In the genomic region with DNA sequence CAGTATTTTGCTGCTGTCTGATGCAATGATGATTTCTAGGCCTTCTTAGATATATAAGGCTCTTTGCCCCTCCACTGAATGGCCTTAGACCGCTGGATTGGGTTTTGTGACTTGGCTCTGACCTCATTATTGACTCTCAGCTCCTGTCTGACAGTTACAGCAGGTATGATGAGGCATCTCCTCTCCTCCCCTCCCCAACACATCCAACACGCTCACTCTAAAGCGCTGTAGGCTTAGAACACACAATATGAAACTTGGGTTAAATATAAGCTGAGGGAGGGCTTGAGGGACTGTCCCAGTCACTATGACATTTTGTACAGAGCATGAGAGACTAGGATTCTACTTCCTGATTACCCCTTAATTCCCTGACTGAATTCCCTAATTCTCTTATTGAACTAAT, we compare ENCODE assay signal across 16 cellular contexts. TPM values are rescaled to one million over a fixed set of nuclear protein-coding genes. Genes with fewer than 3 reads are reported as not detected.
DNase-seq lines count a peak whose midpoint lies in the region; ATAC-seq, FAIRE-seq and TF ChIP-seq lines count a peak whose summit lies in the region.
"Had no signal": no experiment of that assay in that cellular context is flagged by ENCODE, and none has a peak within 500 bp of the region (broad histone marks: within the 10 kb centered on the region; RNA-seq: fewer than 3 reads in every experiment).

No MANE protein-coding gene starts in this region.

- intact Hi-C loops in GM12878 (cut with micrococcal nuclease; ENCODE audit: unreplicated experiment) = no loop called here
- intact Hi-C loops in left ventricle myocardium inferior (cut with micrococcal nuclease) = no loop called here

- in situ Hi-C loops in GM12878 (cut with MboI) = no loop called here

- no peak overlapping the region for H3K9ac ChIP-seq in GM12878 (ENCODE audit: control insufficient read depth, insufficient read depth, low read length)
- H3K9ac ChIP-seq: BLaER1 treated with 17β-estradiol and CSF1 and Interleukin-3, amounts not matched to agents 10 nM and 100 nM had no signal

- peak; percentile 99 for ATAC-seq in GM19043 (IDR thresholded peaks at IDR 0.05; ENCODE audit: low read depth, unreplicated experiment)
- ATAC-seq in GM21619 (IDR thresholded peaks at IDR 0.05; ENCODE audit: unreplicated experiment) = peak; percentile 98
- ATAC-seq in HG03039 (IDR thresholded peaks at IDR 0.05; ENCODE audit: unreplicated experiment) = peak; percentile 92
- peak; percentile 48 for ATAC-seq in GM12878
- ATAC-seq: activated CD8-positive, alpha-beta memory T cell treated with anti-CD3 and anti-CD28 coated beads, Interleukin-2, amount 10 ng/mL, durations not matched to agents 7 days and 5 days; foreskin keratinocyte had no signal

- no peaks in the 10 kb centered on the region for H3K4me1 ChIP-seq in GM12878 (ENCODE audit: control insufficient read depth, insufficient read depth, low read length)
- no peaks in the 10 kb centered on the region for H3K4me1 ChIP-seq in left ventricle myocardium inferior
- H3K4me1 ChIP-seq: BLaER1 treated with 17β-estradiol and CSF1 and Interleukin-3, amounts not matched to agents 10 nM and 100 nM; foreskin keratinocyte had no signal

- RAD21 ChIA-PET in GM12878 (lab: Charles Lee; ENCODE audit: unreplicated experiment) = no interaction called here

- no peak for FAIRE-seq in GM12878 (lab: Jason Lieb, UNC)

- SMC1A ChIA-PET in GM12878 (lab: Charles Lee; ENCODE audit: uncharacterized antibody, unreplicated experiment) = interaction anchor here (0.7 to 1.0 kb wide), 3 partner anchors 19 to 156 kb away, joined by 3 to 4 read pairs (median 3); no protein-coding TSS in a partner anchor

- H3K27me3 ChIP-seq in GM12878 (replicated peaks in 1 of 2; ENCODE audit: control insufficient read depth in 2 of 2, insufficient read depth in 2 of 2, low read length in 1 of 2) (no peaks in the 10 kb centered on the region), left ventricle myocardium inferior (ENCODE audit: low read depth) (no peaks in the 10 kb centered on the region)
- H3K27me3 ChIP-seq: BLaER1 treated with 17β-estradiol and CSF1 and Interleukin-3, amounts not matched to agents 10 nM and 100 nM; foreskin keratinocyte had no signal

- H2AFZ ChIP-seq in GM12878 (ENCODE audit: control insufficient read depth, low read depth, low read length) = no peak overlapping the region

- TF ChIP-seq CTCF in GM12878 (IDR thresholded peaks at IDR 0.05 in 2 of 3, conservative IDR thresholded peaks at IDR 0.05 in 1 of 3; ENCODE audit: control insufficient read depth in 2 of 3, extremely low read depth in 1 of 3, insufficient read depth in 1 of 3, low read depth in 3 of 3, low read length in 3 of 3) (no peak), left ventricle myocardium inferior (IDR thresholded peaks at IDR 0.05; ENCODE audit: borderline replicate concordance) (no peak)

- H3K36me3 ChIP-seq in GM12878 (ENCODE audit: control insufficient read depth in 2 of 2, insufficient read depth in 2 of 2, low read length in 1 of 2) (no peaks in the 10 kb centered on the region), left ventricle myocardium inferior (no peaks in the 10 kb centered on the region)
- H3K36me3 ChIP-seq: BLaER1 treated with 17β-estradiol and CSF1 and Interleukin-3, amounts not matched to agents 10 nM and 100 nM had no signal

- WGBS in GM12878 (ENCODE audit: insufficient coverage, insufficient replicate concordance, low lambda C conversion rate, missing lambda C conversion rate) = 25% methylated on average over 3 of the region's 3 CpGs

- no peak for TF ChIP-seq RAD21 in GM12878 (IDR thresholded peaks at IDR 0.05; ENCODE audit: insufficient read depth, low read depth, low read length)

- no peak overlapping the region for H3K4me3 ChIP-seq in GM12878
- H3K4me3 ChIP-seq in left ventricle myocardium inferior = no peak overlapping the region
- H3K4me3 ChIP-seq: BLaER1 treated with 17β-estradiol and CSF1 and Interleukin-3, amounts not matched to agents 10 nM and 100 nM had no signal

- TF ChIP-seq EP300 in GM12878 (IDR thresholded peaks at IDR 0.05; ENCODE audit: borderline replicate concordance in 1 of 2, control insufficient read depth in 1 of 2, low read depth in 2 of 2, low read length in 2 of 2) = no peak

- no peak for TF ChIP-seq POLR2A in GM12878 (IDR thresholded peaks at IDR 0.05; ENCODE audit: low read depth, low read length)

- H3K4me2 ChIP-seq in GM12878 (ENCODE audit: control insufficient read depth, insufficient read depth) = no peak overlapping the region
- H3K4me2 ChIP-seq: BLaER1 treated with 17β-estradiol and CSF1 and Interleukin-3, amounts not matched to agents 10 nM and 100 nM had no signal

- no peaks in the 10 kb centered on the region for H4K20me1 ChIP-seq in GM12878 (ENCODE audit: control insufficient read depth, insufficient read depth)
- H4K20me1 ChIP-seq: BLaER1 treated with 17β-estradiol and CSF1 and Interleukin-3, amounts not matched to agents 10 nM and 100 nM had no signal

- H3K79me2 ChIP-seq in GM12878 (ENCODE audit: control insufficient read depth, insufficient read depth, low read length) = no peaks in the 10 kb centered on the region

- BruUV-seq in GM12878 (replicated peaks; lab: Mats Ljungman, UMichigan) = no TSS peak

- CTCF ChIA-PET in GM12878 (lab: Yijun Ruan, JAX) = interaction anchor here (0.9 kb wide), 1 partner anchor 54 kb away, joined by 3 read pairs; no protein-coding TSS in a partner anchor

- POLR2A ChIA-PET in GM12878 (lab: Charles Lee) = no interaction called here

- DNase-seq in GM12878 (ENCODE audit: low read depth, low spot score) (no peak), activated gamma-delta T cell treated with Interleukin-2 at 50 U/mL for 16 hours (no peak), left ventricle myocardium inferior (no peak), C1 segment of cervical spinal cord (lab: John Stamatoyannopoulos, UW) (no peak)
- DNase-seq: activated CD8-positive, alpha-beta memory T cell treated with anti-CD3 and anti-CD28 coated beads, Interleukin-2, amount 10 ng/mL, durations not matched to agents 7 days and 5 days; DND-41; foreskin keratinocyte; KBM-7; NCI-H1417; NCI-H226 had no signal

- H3K9me3 ChIP-seq in GM12878 (replicated peaks; ENCODE audit: control insufficient read depth, insufficient read depth, low read length) = no peaks in the 10 kb centered on the region
- no peaks in the 10 kb centered on the region for H3K9me3 ChIP-seq in left ventricle myocardium inferior (replicated peaks)

- H3K27ac ChIP-seq in GM12878 (ENCODE audit: control insufficient read depth, insufficient read depth) (no peak overlapping the region), left ventricle myocardium inferior (replicated peaks) (no peak overlapping the region)
- H3K27ac ChIP-seq: BLaER1 treated with 17β-estradiol and CSF1 and Interleukin-3, amounts not matched to agents 10 nM and 100 nM; foreskin keratinocyte had no signal

TF ChIP-seq in GM12878, 131 proteins besides CTCF, POLR2A, EP300 and RAD21:
- TF ChIP-seq E2F4 (IDR thresholded peaks at IDR 0.05; ENCODE audit: low read depth, low read length) (no peak), CREB1 (IDR thresholded peaks at IDR 0.05; ENCODE audit: low read depth) (0 out of 2 replicates have a peak, but pooled peaks have one; percentile 37), SMAD5 (IDR thresholded peaks at IDR 0.05; ENCODE audit: low read depth) (no peak), TARDBP (IDR thresholded peaks at IDR 0.05; ENCODE audit: borderline replicate concordance) (no peak)

RNA-seq across cellular contexts. Expression of gene CER1, which starts 18.8 kb away (rescaled TPM):
- not detected in 2 replicates for total RNA-seq in GM12878 (2013; cell fraction: nucleolus; rRNA removed)
- total RNA-seq in GM12878 (2014; rRNA removed) (not detected in 2 replicates), GM12878 (2014; rRNA removed; fragmentation: Illumina TruSeq; extraction: Trizol) (not detected in 2 replicates), GM12878 (2021) (not detected in 2 replicates), left ventricle myocardium inferior (not detected)
- not detected for polyA plus RNA-seq in GM12878 (2011; ENCODE audit: low read depth)
- polyA plus RNA-seq in GM12878 (2011; rRNA removed) (not detected in 2 replicates), GM12878 (2014; fragmentation: Illumina TruSeq; extraction: Trizol) (not detected in 2 replicates), GM12878 (2014; fragmentation: Nextera tagmentation; extraction: Ambion mirVana) (not detected), GM12878 (2014; rRNA removed) (not detected in 2 replicates), GM12878 (2016; fragmentation: Nextera tagmentation; extraction: Ambion mirVana) (not detected)
- polyA plus RNA-seq in GM12878 (2011; cell fraction: cytosol; rRNA removed) = not detected in 2 replicates
- polyA plus RNA-seq in GM12878 (2011; cell fraction: nucleus; rRNA removed) = not detected in 2 replicates
- not detected in 2 replicates for polyA plus RNA-seq in GM12878 (2012)
- not detected in 2 replicates for polyA minus RNA-seq in GM12878 (2011; rRNA and poly(A)+ RNA removed)
- not detected in 2 replicates for polyA minus RNA-seq in GM12878 (2011; cell fraction: cytosol; rRNA and poly(A)+ RNA removed)
- not detected in 2 replicates for polyA minus RNA-seq in GM12878 (2011; cell fraction: nucleus; rRNA and poly(A)+ RNA removed)
- total RNA-seq: activated CD8-positive, alpha-beta memory T cell treated with anti-CD3 and anti-CD28 coated beads, Interleukin-2, amount 10 ng/mL, durations not matched to agents 7 days and 5 days; foreskin keratinocyte; mesenteric fat pad; skeletal muscle tissue had no signal
- polyA plus RNA-seq: foreskin keratinocyte had no signal

RNA-seq across cellular contexts. Expression of gene ZDHHC21, which starts 48.1 kb away (rescaled TPM):
- 163 and 171 TPM in 2 replicates for total RNA-seq in GM12878 (2013; cell fraction: nucleolus; rRNA removed)
- total RNA-seq in GM12878 (2014; rRNA removed) (11.1 and 14.8 TPM in 2 replicates), GM12878 (2014; rRNA removed; fragmentation: Illumina TruSeq; extraction: Trizol) (14.4 and 16.4 TPM in 2 replicates), GM12878 (2021) (10.2 and 10.7 TPM in 2 replicates), left ventricle myocardium inferior (7.9 TPM)
- polyA plus RNA-seq in GM12878 (2011; ENCODE audit: low read depth) = 2.2 TPM
- polyA plus RNA-seq in GM12878 (2011; rRNA removed) (14.6 and 25.8 TPM in 2 replicates), GM12878 (2014; fragmentation: Illumina TruSeq; extraction: Trizol) (10.8 and 14.6 TPM in 2 replicates), GM12878 (2014; fragmentation: Nextera tagmentation; extraction: Ambion mirVana) (1 to 10 TPM; 2.6 to 2.9 TPM), GM12878 (2014; rRNA removed) (5.4 and 6.4 TPM in 2 replicates), GM12878 (2016; fragmentation: Nextera tagmentation; extraction: Ambion mirVana) (1 to 10 TPM; 7.2 to 7.6 TPM)
- 2.9 and 3.4 TPM in 2 replicates for polyA plus RNA-seq in GM12878 (2011; cell fraction: cytosol; rRNA removed)
- polyA plus RNA-seq in GM12878 (2011; cell fraction: nucleus; rRNA removed) = 32.7 and 33.5 TPM in 2 replicates
- polyA plus RNA-seq in GM12878 (2012) = 5.9 and 6.5 TPM in 2 replicates
- 18.9 and 20.3 TPM in 2 replicates for polyA minus RNA-seq in GM12878 (2011; rRNA and poly(A)+ RNA removed)
- polyA minus RNA-seq in GM12878 (2011; cell fraction: cytosol; rRNA and poly(A)+ RNA removed) = 4.0 and 4.6 TPM in 2 replicates
- 43.8 and 58.8 TPM in 2 replicates for polyA minus RNA-seq in GM12878 (2011; cell fraction: nucleus; rRNA and poly(A)+ RNA removed)

Comparison
In these comparisons a context has a peak if more than half of its experiments do, and no peak if none do; other contexts are left out.
1. ATAC-seq: peak in every context shown above with its lines; median percentile 99 in GM19043; 98 in GM21619; 92 in HG03039; 48 in GM12878.